28 cellular contexts compared by ENCODE assay signal in the genomic region with DNA sequence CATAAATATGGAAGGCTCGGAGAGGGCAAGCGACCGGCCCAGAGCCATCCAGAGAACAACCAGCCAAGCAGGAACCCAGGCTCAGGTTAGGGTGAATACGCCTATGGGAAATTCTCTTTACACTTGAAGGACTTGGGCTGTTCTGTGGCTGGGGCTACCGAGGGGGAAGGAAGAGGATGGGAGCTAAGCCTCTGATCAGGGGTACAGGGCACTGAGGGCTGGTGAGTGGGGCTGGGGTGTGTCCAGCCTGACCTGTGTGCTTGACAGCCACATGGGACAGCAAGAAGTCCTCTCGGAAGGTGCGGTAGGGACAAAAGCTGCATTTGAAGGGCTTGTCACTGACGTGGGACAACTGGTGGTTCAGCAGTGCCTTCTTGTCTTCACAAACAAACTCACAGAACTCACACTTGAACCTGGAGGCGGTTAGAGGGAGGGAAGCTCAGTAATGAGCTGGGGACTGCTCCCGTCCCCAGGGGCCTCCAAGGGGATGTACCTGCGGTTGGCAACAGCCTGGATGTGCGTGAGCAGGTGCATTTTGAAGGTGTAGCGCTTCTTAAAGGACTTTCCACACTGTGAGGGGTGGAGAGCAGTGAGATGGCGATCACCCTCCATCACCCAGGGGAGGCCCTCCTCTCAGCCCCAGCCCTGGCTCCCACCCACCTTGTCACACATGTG. TPM values are rescaled to one million over a fixed set of nuclear protein-coding genes. Genes with fewer than 3 reads are reported as not detected.
DNase-seq lines count a peak whose midpoint lies in the region; ATAC-seq and TF ChIP-seq lines count a peak whose summit lies in the region.
"Had no signal": no experiment of that assay in that cellular context is flagged by ENCODE, and none has a peak within 500 bp of the region (broad histone marks: within the 10 kb centered on the region; RNA-seq: fewer than 3 reads in every experiment).

No MANE protein-coding gene starts in this region.

- TF ChIP-seq CTCF in WERI-Rb-1 (IDR thresholded peaks at IDR 0.05; ENCODE audit: low read depth, low read length) (no peak), neural progenitor cell (IDR thresholded peaks at IDR 0.05) (no peak), upper lobe of right lung (IDR thresholded peaks at IDR 0.05) (no peak)

- H3K4me1 ChIP-seq in neural progenitor cell (no peaks in the 10 kb centered on the region), upper lobe of right lung (no peaks in the 10 kb centered on the region), Karpas-422 (ENCODE audit: low read length) (no peaks in the 10 kb centered on the region)
- H3K4me1 ChIP-seq: BE2C, Caco-2, left lung, psoas muscle, SJCRH30, stomach, upper lobe of left lung had no signal

- peaks cover 59% of the 10 kb centered on the region for H3K36me3 ChIP-seq in WERI-Rb-1
- H3K36me3 ChIP-seq in neural progenitor cell = no peaks in the 10 kb centered on the region
- H3K36me3 ChIP-seq in upper lobe of right lung = peaks cover 94% of the 10 kb centered on the region
- H3K36me3 ChIP-seq in Karpas-422 (ENCODE audit: insufficient read depth, low read length) = peaks cover 16% of the 10 kb centered on the region

- H3K9me3 ChIP-seq in WERI-Rb-1 (ENCODE audit: severe bottlenecking) = no peaks in the 10 kb centered on the region
- no peaks in the 10 kb centered on the region for H3K9me3 ChIP-seq in neural progenitor cell (ENCODE audit: low read depth)
- H3K9me3 ChIP-seq in upper lobe of right lung = no peaks in the 10 kb centered on the region
- H3K9me3 ChIP-seq in Karpas-422 (ENCODE audit: low read length) = no peaks in the 10 kb centered on the region
- H3K9me3 ChIP-seq: BE2C, Caco-2, left lung, mucosa of descending colon, psoas muscle, SJCRH30, stomach, upper lobe of left lung had no signal

- no peaks in the 10 kb centered on the region for H3K4me1 Mint-ChIP-seq in neural progenitor cell
- H3K4me1 Mint-ChIP-seq: activated naive CD4-positive, alpha-beta T cell treated with anti-CD3 and anti-CD28 coated beads, Interleukin-2, amount 50 U/mL, for 24 hours had no signal

- H2AFZ ChIP-seq in neural progenitor cell (replicated peaks) = no peak overlapping the region
- H2AFZ ChIP-seq in Karpas-422 (ENCODE audit: low read length) = no peak overlapping the region

- H3K4me2 ChIP-seq in neural progenitor cell (no peak overlapping the region), Karpas-422 (ENCODE audit: low read depth, low read length, poor library complexity, severe bottlenecking) (no peak overlapping the region)
- H3K4me2 ChIP-seq: KMS-11 had no signal

- H3K4me3 ChIP-seq in WERI-Rb-1 (ENCODE audit: low read depth, low read length) (no peak overlapping the region), neural progenitor cell (no peak overlapping the region), upper lobe of right lung (no peak overlapping the region), Karpas-422 (ENCODE audit: low read length) (no peak overlapping the region)
- H3K4me3 ChIP-seq: dorsolateral prefrontal cortex, left lung, mucosa of descending colon, psoas muscle, SJCRH30, skin epidermis, stomach, upper lobe of left lung had no signal

- H3K27me3 ChIP-seq in WERI-Rb-1 (ENCODE audit: insufficient read depth, low read depth, severe bottlenecking) (no peaks in the 10 kb centered on the region), neural progenitor cell (no peaks in the 10 kb centered on the region), upper lobe of right lung (no peaks in the 10 kb centered on the region), Karpas-422 (ENCODE audit: low read length) (no peaks in the 10 kb centered on the region)
- H3K27me3 ChIP-seq: BE2C, dorsolateral prefrontal cortex, left lung, SJCRH30, stomach, upper lobe of left lung had no signal

- H3K4me3 Mint-ChIP-seq in neural progenitor cell = no peak overlapping the region
- H3K4me3 Mint-ChIP-seq: activated naive CD4-positive, alpha-beta T cell treated with anti-CD3 and anti-CD28 coated beads, Interleukin-2, amount 50 U/mL, for 24 hours; central memory CD8-positive, alpha-beta T cell; T-cell had no signal

- H3K9ac ChIP-seq in neural progenitor cell = no peak overlapping the region
- H3K9ac ChIP-seq in Karpas-422 (ENCODE audit: low read length) = no peak overlapping the region
- H3K9ac ChIP-seq: KMS-11 had no signal

- H3K27ac Mint-ChIP-seq in neural progenitor cell = peak overlapping the region; percentile 87
- H3K27ac Mint-ChIP-seq: activated naive CD4-positive, alpha-beta T cell treated with anti-CD3 and anti-CD28 coated beads, Interleukin-2, amount 50 U/mL, for 24 hours; T-cell had no signal

- peaks cover 13% of the 10 kb centered on the region for H3K36me3 Mint-ChIP-seq in neural progenitor cell

- H3K9me2 ChIP-seq in Karpas-422 (replicated peaks; ENCODE audit: insufficient read depth, low read length) = no peaks in the 10 kb centered on the region

- DNase-seq in left ventricle myocardium superior (peak; percentile 17), cardiac septum (ENCODE audit: low spot score) (no peak), WERI-Rb-1 (no peak), neural progenitor cell (ENCODE audit: low spot score) (no peak), upper lobe of right lung (peak; percentile 41), foreskin melanocyte (no peak), Karpas-422 (no peak)
- DNase-seq in stimulated activated CD4-positive, alpha-beta T cell treated with anti-CD3 and anti-CD28 coated beads, Interleukin-2, amount 100 ng/mL, for 48 hours = no peak
- DNase-seq: activated CD4-positive, alpha-beta T cell treated with anti-CD3 and anti-CD28 coated beads for 48 hours; BE2C; DND-41; mucosa of descending colon; NCI-H2029; SJCRH30; stomach; T-cell; upper lobe of left lung had no signal

- H3K27ac ChIP-seq in WERI-Rb-1 (peak overlapping the region; percentile 72), neural progenitor cell (no peak overlapping the region), upper lobe of right lung (no peak overlapping the region), Karpas-422 (ENCODE audit: low read length) (no peak overlapping the region)
- H3K27ac ChIP-seq: dorsolateral prefrontal cortex, KMS-11, left lung, psoas muscle, SJCRH30, skin epidermis, stomach, upper lobe of left lung had no signal

- no peaks in the 10 kb centered on the region for H3K9me3 Mint-ChIP-seq in neural progenitor cell
- H3K9me3 Mint-ChIP-seq: activated naive CD4-positive, alpha-beta T cell treated with anti-CD3 and anti-CD28 coated beads, Interleukin-2, amount 50 U/mL, for 24 hours; central memory CD8-positive, alpha-beta T cell; T-cell had no signal

- peaks cover 3% of the 10 kb centered on the region for H3K27me3 Mint-ChIP-seq in neural progenitor cell (ENCODE audit: insufficient read depth, low read depth)
- H3K27me3 Mint-ChIP-seq: activated naive CD4-positive, alpha-beta T cell treated with anti-CD3 and anti-CD28 coated beads, Interleukin-2, amount 50 U/mL, for 24 hours; central memory CD8-positive, alpha-beta T cell; T-cell had no signal

- intact Hi-C loops in left ventricle myocardium superior (cut with micrococcal nuclease) (no loop called here), cardiac septum (cut with DNase I) (loop anchor here (10.0 kb wide), 1 partner anchor 135 kb away; a partner anchor contains a TSS), upper lobe of right lung (cut with DNase I) (no loop called here)

- H3K79me2 ChIP-seq in neural progenitor cell (ENCODE audit: low read depth) (no peaks in the 10 kb centered on the region), Karpas-422 (ENCODE audit: low read length) (no peaks in the 10 kb centered on the region)

- H3F3A ChIP-seq in neural progenitor cell (ENCODE audit: low read depth) = no peaks in the 10 kb centered on the region

- H4K20me1 ChIP-seq in neural progenitor cell (ENCODE audit: low read depth) = no peaks in the 10 kb centered on the region
- no peaks in the 10 kb centered on the region for H4K20me1 ChIP-seq in Karpas-422 (ENCODE audit: insufficient read depth, low read depth, low read length)

- ATAC-seq in left ventricle myocardium superior (no peak), upper lobe of right lung (no peak)
- ATAC-seq: left lung, mucosa of descending colon, psoas muscle, T-cell had no signal

RNA-seq across cellular contexts. Expression of a gene that starts 11.9 kb away (rescaled TPM):
- total RNA-seq in left ventricle myocardium superior (10.0 TPM), cardiac septum (8.5 TPM), neural progenitor cell (ENCODE audit: low replicate concordance) (7.2 and 17.4 TPM in 2 replicates), upper lobe of right lung (19.1 TPM)
- total RNA-seq in Karpas-422 (2014; rRNA removed; shearing (Covaris generic); ENCODE audit: low replicate concordance) = 13.2 and 20.3 TPM in 2 replicates

RNA-seq across cellular contexts. Expression of a gene that starts 25.6 kb away (rescaled TPM):
- 26.2 TPM for total RNA-seq in left ventricle myocardium superior
- 30.2 TPM for total RNA-seq in cardiac septum
- total RNA-seq in neural progenitor cell (ENCODE audit: low replicate concordance) = 9.5 and 24.5 TPM in 2 replicates
- 43.1 TPM for total RNA-seq in upper lobe of right lung
- 10.0 and 12.0 TPM in 2 replicates for total RNA-seq in Karpas-422 (2014; rRNA removed; shearing (Covaris generic); ENCODE audit: low replicate concordance)

RNA-seq across cellular contexts. Expression of a gene that starts 48.1 kb away (rescaled TPM):
- total RNA-seq in left ventricle myocardium superior (97.7 TPM), cardiac septum (37.1 TPM), neural progenitor cell (ENCODE audit: low replicate concordance) (22.3 and 54.4 TPM in 2 replicates), upper lobe of right lung (65.9 TPM)
- total RNA-seq in Karpas-422 (2014; rRNA removed; shearing (Covaris generic); ENCODE audit: low replicate concordance) = 19.8 and 29.0 TPM in 2 replicates

RNA-seq across cellular contexts. Expression of a gene that starts 48.6 kb away (rescaled TPM):
- total RNA-seq in left ventricle myocardium superior (0.64 TPM), cardiac septum (2.4 TPM), neural progenitor cell (ENCODE audit: low replicate concordance) (0.15 TPM in 1 of 2 replicates, not detected in the other), upper lobe of right lung (5.5 TPM)
- total RNA-seq in Karpas-422 (2014; rRNA removed; shearing (Covaris generic); ENCODE audit: low replicate concordance) = not detected in 2 replicates
- total RNA-seq: fibroblast of villous mesenchyme, HT-29, NCI-H460 had no signal

Comparison
In these comparisons a context has a peak if more than half of its experiments do, and no peak if none do; other contexts are left out.
1. DNase-seq: peak in left ventricle myocardium superior (single experiment) and upper lobe of right lung (single experiment); none in cardiac septum (single experiment), WERI-Rb-1 (single experiment), neural progenitor cell (single experiment), foreskin melanocyte (single experiment), Karpas-422 (single experiment) and stimulated activated CD4-positive, alpha-beta T cell treated with anti-CD3 and anti-CD28 coated beads, Interleukin-2, amount 100 ng/mL, for 48 hours (0 of 2).